30 cellular contexts compared by ENCODE assay signal in the genomic region with DNA sequence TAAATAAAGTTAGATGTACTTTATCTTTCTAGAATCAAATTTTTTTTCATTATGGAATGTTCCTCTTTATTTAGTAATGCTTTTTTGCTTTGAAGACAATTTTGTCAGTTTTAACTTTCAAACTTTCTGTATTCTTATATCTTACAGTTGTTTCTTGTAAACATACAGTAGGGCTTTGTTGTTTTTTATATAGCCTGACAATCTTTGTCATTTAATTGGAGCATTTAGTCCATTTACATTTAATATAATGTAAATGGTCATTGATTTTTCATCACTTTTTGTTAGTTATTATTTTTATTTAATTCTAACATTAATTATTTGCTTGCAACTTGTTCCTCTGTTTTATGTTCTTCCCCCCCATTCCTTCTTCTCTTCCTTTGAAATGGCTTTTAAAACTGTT. TPM values are rescaled to one million over a fixed set of nuclear protein-coding genes. Genes with fewer than 3 reads are reported as not detected.
DNase-seq lines count a peak whose midpoint lies in the region; ATAC-seq, FAIRE-seq and TF ChIP-seq lines count a peak whose summit lies in the region.
"Had no signal": no experiment of that assay in that cellular context is flagged by ENCODE, and none has a peak within 500 bp of the region (broad histone marks: within the 10 kb centered on the region; RNA-seq: fewer than 3 reads in every experiment).

No MANE protein-coding gene starts in this region.

- H3K23ac ChIP-seq in H9 (ENCODE audit: insufficient read length, low read depth, low read length), result no peak overlapping the region

- no peak overlapping the region for H3K4me3 ChIP-seq in HEK293 (ENCODE audit: low read depth, low read length)
- no peak overlapping the region for H3K4me3 ChIP-seq in K562
- H3K4me3 ChIP-seq in small intestine (ENCODE audit: low read depth in 1 of 2, low read length in 2 of 2), result no peak overlapping the region
- H3K4me3 ChIP-seq: BLaER1 had no signal

- H3K36me3 Mint-ChIP-seq in H9 (ENCODE audit: insufficient read depth in 1 of 3, low read depth in 3 of 3), result peaks cover 0 to 5% (median 0%) of the 10 kb centered on the region in 3 experiments; a peak in 1 of 7 replicates
- H3K36me3 Mint-ChIP-seq: CD14-positive monocyte; CD4-positive, alpha-beta memory T cell had no signal

- H3K4me1 ChIP-seq in HEK293 (ENCODE audit: control insufficient read depth, insufficient read depth, low read length) (no peaks in the 10 kb centered on the region), K562 (replicated peaks in 1 of 2; ENCODE audit: control insufficient read depth in 2 of 2, insufficient read depth in 2 of 2, low read length in 2 of 2) (peaks cover 0 to 4% of the 10 kb centered on the region in 2 experiments; a peak in 4 of 5 replicates), small intestine (ENCODE audit: control insufficient read depth in 2 of 2, insufficient read depth in 1 of 2, low read depth in 1 of 2, low read length in 1 of 2) (peaks cover 0 to 3% of the 10 kb centered on the region in 2 donors), H9 (ENCODE audit: insufficient read depth, low read length) (no peaks in the 10 kb centered on the region)
- H3K4me1 ChIP-seq: BLaER1 had no signal

- H3K4me1 Mint-ChIP-seq in H9, result no peaks in the 10 kb centered on the region
- H3K4me1 Mint-ChIP-seq: CD4-positive, alpha-beta memory T cell; CD4-positive, CD25-positive, alpha-beta regulatory T cell; CD8-positive, alpha-beta memory T cell had no signal

- no peak overlapping the region for H2BK12ac ChIP-seq in H9 (ENCODE audit: insufficient read length, low read depth, low read length)

- H3K27me3 ChIP-seq in K562 (ENCODE audit: control insufficient read depth in 2 of 2, insufficient read depth in 2 of 2, low read length in 2 of 2) (no peaks in the 10 kb centered on the region), small intestine (ENCODE audit: control insufficient read depth in 2 of 2, insufficient read depth in 2 of 2, low read length in 2 of 2) (no peaks in the 10 kb centered on the region), H9 (ENCODE audit: insufficient read depth, low read length) (no peaks in the 10 kb centered on the region)
- H3K27me3 ChIP-seq: BE2C, BLaER1 had no signal

- no peak overlapping the region for H3K4me3 Mint-ChIP-seq in H9
- H3K4me3 Mint-ChIP-seq: CD14-positive monocyte; CD4-positive, alpha-beta memory T cell; CD4-positive, CD25-positive, alpha-beta regulatory T cell; CD8-positive, alpha-beta memory T cell had no signal

- H2BK20ac ChIP-seq in H9 (ENCODE audit: low read depth, low read length, poor library complexity, severe bottlenecking), result no peak overlapping the region

- in situ Hi-C loops in K562 (cut with MboI), result no loop called here

- H3K4me2 ChIP-seq in K562 (ENCODE audit: insufficient read depth, low read length), result no peak overlapping the region
- no peak overlapping the region for H3K4me2 ChIP-seq in H9 (ENCODE audit: insufficient read depth, insufficient read length, low read length)
- H3K4me2 ChIP-seq: BLaER1 had no signal

- H2BK15ac ChIP-seq in H9 (ENCODE audit: low read depth, low read length), result no peak overlapping the region

- H3K18ac ChIP-seq in H9 (ENCODE audit: insufficient read length, low read depth, low read length), result no peak overlapping the region

- H4K8ac ChIP-seq in H9 (replicated peaks; ENCODE audit: insufficient read length, low read depth, low read length), result no peak overlapping the region

- peaks cover 2% of the 10 kb centered on the region; the same call in 1 of the 2 replicates for H3K27me3 Mint-ChIP-seq in H9 (ENCODE audit: low read depth)

- H3K23me2 ChIP-seq in H9 (ENCODE audit: insufficient read length, low read depth, low read length, poor library complexity, severe bottlenecking), result no peaks in the 10 kb centered on the region

- H3K27ac Mint-ChIP-seq in H9, result no peak overlapping the region
- H3K27ac Mint-ChIP-seq: CD14-positive monocyte; CD4-positive, alpha-beta memory T cell; CD4-positive, CD25-positive, alpha-beta regulatory T cell; CD8-positive, alpha-beta memory T cell had no signal

- H4K20me1 ChIP-seq in K562 (replicated peaks; ENCODE audit: control insufficient read depth, insufficient read depth, low read length), result no peaks in the 10 kb centered on the region
- H4K20me1 ChIP-seq in H9 (ENCODE audit: control insufficient read depth, insufficient read depth, insufficient read length), result no peaks in the 10 kb centered on the region
- H4K20me1 ChIP-seq: BLaER1 had no signal

- H3K56ac ChIP-seq in H9 (ENCODE audit: insufficient read length, low read depth, low read length), result no peak overlapping the region

- H2BK5ac ChIP-seq in H9 (ENCODE audit: insufficient read length, low read length), result no peak overlapping the region

- H3K9me3 Mint-ChIP-seq in H9, result peaks cover 5 to 8% of the 10 kb centered on the region in 2 experiments; a peak in 3 of 5 replicates

- TF ChIP-seq RAD21 in K562 (CRISPR knock-in tag; conservative IDR thresholded peaks at IDR 0.05 in 1 of 2, IDR thresholded peaks at IDR 0.05 in 1 of 2), result no peak

- no peak overlapping the region for H4K5ac ChIP-seq in H9 (ENCODE audit: insufficient read length, low read depth, low read length)

- no peak overlapping the region for H4K91ac ChIP-seq in H9 (ENCODE audit: insufficient read length, low read depth, low read length)

- no peak overlapping the region for H3K14ac ChIP-seq in H9 (ENCODE audit: insufficient read depth, low read length)

- H2AFZ ChIP-seq in K562 (ENCODE audit: low read depth, low read length) (no peak overlapping the region), H9 (ENCODE audit: low read length) (no peak overlapping the region)

- no peak overlapping the region for H3K4ac ChIP-seq in H9 (ENCODE audit: low read depth, low read length)

- no peak for TF ChIP-seq POLR2A in K562 (conservative IDR thresholded peaks at IDR 0.05)

- H3K9ac ChIP-seq in K562 (ENCODE audit: insufficient read depth in 1 of 2, low read depth in 2 of 2, low read length in 2 of 2) (no peak overlapping the region), H9 (ENCODE audit: extremely low read depth, insufficient read length, low read length) (no peak overlapping the region)
- H3K9ac ChIP-seq: BLaER1 had no signal

- H3K9me3 ChIP-seq in HEK293 (ENCODE audit: control insufficient read depth, insufficient read depth, low read depth, low read length) (no peaks in the 10 kb centered on the region), K562 (replicated peaks; ENCODE audit: control insufficient read depth, insufficient read depth, low read depth, low read length) (no peaks in the 10 kb centered on the region; the same call in 1 of the 2 replicates), small intestine (ENCODE audit: control insufficient read depth, low read depth) (no peaks in the 10 kb centered on the region), H9 (ENCODE audit: control insufficient read depth, low read depth, low read length) (no peaks in the 10 kb centered on the region)
- H3K9me3 ChIP-seq: BE2C had no signal

- no peak for ATAC-seq in K562

- intact Hi-C loops in K562 (cut with micrococcal nuclease), result no loop called here

- H3K79me2 ChIP-seq in K562 (ENCODE audit: control insufficient read depth, insufficient read depth, low read length) (no peaks in the 10 kb centered on the region), H9 (ENCODE audit: insufficient read depth, low read length) (no peaks in the 10 kb centered on the region)

- H3K36me3 ChIP-seq in HEK293 (ENCODE audit: control insufficient read depth in 2 of 2, insufficient read depth in 1 of 2, low read length in 2 of 2) (no peaks in the 10 kb centered on the region), K562 (ENCODE audit: control insufficient read depth, insufficient read depth, low read length) (no peaks in the 10 kb centered on the region), small intestine (ENCODE audit: control insufficient read depth in 2 of 2, insufficient read depth in 2 of 2, low read length in 2 of 2) (no peaks in the 10 kb centered on the region)
- H3K36me3 ChIP-seq: BE2C, BLaER1 had no signal

- H2BK120ac ChIP-seq in H9 (ENCODE audit: low read depth, low read length, poor library complexity, severe bottlenecking), result no peak overlapping the region

- no peak overlapping the region for H3T11ph ChIP-seq in H9 (ENCODE audit: low read length)

- H3K27ac ChIP-seq in HEK293 (ENCODE audit: extremely low read depth, low read depth, low read length), result no peak overlapping the region
- H3K27ac ChIP-seq in K562 (ENCODE audit: extremely low read depth, low read depth, low read length), result no peak overlapping the region
- H3K27ac ChIP-seq in small intestine (ENCODE audit: low read depth in 1 of 2, low read length in 1 of 2), result no peak overlapping the region
- no peak overlapping the region for H3K27ac ChIP-seq in H9 (ENCODE audit: insufficient read length, low read depth, low read length)
- H3K27ac ChIP-seq: 22Rv1, BLaER1 had no signal

- H2AK5ac ChIP-seq in H9 (ENCODE audit: insufficient read length, low read length), result no peak overlapping the region

- no peak for TF ChIP-seq EP300 in K562 (IDR thresholded peaks at IDR 0.05; ENCODE audit: low read length)

- DNase-seq in K562 (ENCODE audit: extremely low read depth in 1 of 4, low spot score in 3 of 4), result no peak
- DNase-seq in small intestine, result no peak
- DNase-seq in Kasumi-1 (lab: John Stamatoyannopoulos, UW), result no peak
- no peak for DNase-seq in H9
- DNase-seq in KG1 (lab: John Stamatoyannopoulos, UW), result no peak
- DNase-seq: ACHN; BE2C; C1 segment of cervical spinal cord; CD4-positive, alpha-beta memory T cell; CD4-positive, CD25-positive, alpha-beta regulatory T cell; CD8-positive, alpha-beta memory T cell; COR-L47; DMS 273 treated with DMSO at 0.1 percent for 48 hours; DMS153; DMS53; DMS79; DND-41; EL; GF-D8 had no signal

- H3K9me1 ChIP-seq in K562 (ENCODE audit: control insufficient read depth, insufficient read depth, low read length), result no peaks in the 10 kb centered on the region

- CTCF ChIA-PET in HEK293 (lab: Yijun Ruan, JAX) (interaction anchor here (1.5 kb wide), 1 partner anchor 32 kb away, joined by 4 read pairs; no protein-coding TSS in a partner anchor), K562 (lab: Yijun Ruan, JAX; ENCODE audit: low intra/inter-chr PET ratio) (no interaction called here)

- peak; percentile 68 for FAIRE-seq in A204.1 (lab: Jason Lieb, UNC)
- no peak for FAIRE-seq in K562 (lab: Jason Lieb, UNC)
- FAIRE-seq in small intestine (lab: Jason Lieb, UNC), result peak; percentile 74
- FAIRE-seq: GM12891 had no signal

- POLR2A ChIA-PET in HEK293 (lab: Yijun Ruan, JAX), result no interaction called here
- POLR2A ChIA-PET in K562 (lab: Yijun Ruan, JAX), result interaction anchor here (0.7 kb wide), 1 partner anchor 11 kb away, joined by 3 read pairs; no protein-coding TSS in a partner anchor

- BruUV-seq in K562 (replicated peaks; lab: Mats Ljungman, UMichigan), result no TSS peak

- H3K79me1 ChIP-seq in H9 (ENCODE audit: insufficient read depth, low read depth, low read length, poor library complexity, severe bottlenecking), result no peaks in the 10 kb centered on the region

- TF ChIP-seq CTCF in HEK293 (tag by site-specific recombination; IDR thresholded peaks at IDR 0.05) (no peak), K562 (IDR thresholded peaks at IDR 0.05 in 2 of 3, conservative IDR thresholded peaks at IDR 0.05 in 1 of 3; ENCODE audit: insufficient read depth in 2 of 3, low read depth in 1 of 3, low read length in 3 of 3) (no peak), H9 (conservative IDR thresholded peaks at IDR 0.05) (no peak)

RNA-seq across cellular contexts. Expression of a gene that starts 55.4 kb away (rescaled TPM):
- total RNA-seq in K562 (2011; cell fraction: chromatin; rRNA removed; ENCODE audit: low replicate concordance), result not detected in 2 replicates
- total RNA-seq in K562 (2011; cell fraction: nucleolus; rRNA removed), result not detected in 2 replicates
- not detected in 2 replicates for total RNA-seq in K562 (2011; cell fraction: nucleoplasm; rRNA removed)
- not detected in 2 replicates for total RNA-seq in K562 (2014; rRNA removed)
- total RNA-seq in K562 (2014; rRNA removed; fragmentation: Illumina TruSeq; extraction: Trizol), result not detected in 2 replicates
- not detected in 2 replicates for total RNA-seq in K562 (2015; rRNA removed; fragmentation: Illumina TruSeq; extraction: Trizol)
- not detected in 2 replicates for total RNA-seq in K562 (2021)
- polyA plus RNA-seq in K562 (2011; rRNA removed), result not detected in 2 replicates
- not detected in 2 replicates for polyA plus RNA-seq in K562 (2011; cell fraction: cytosol; rRNA removed)
- not detected in 2 replicates for polyA plus RNA-seq in K562 (2011; cell fraction: nucleus; rRNA removed)
- polyA plus RNA-seq in K562 (2012), result not detected in 2 replicates
- not detected in 2 replicates for polyA plus RNA-seq in K562 (2014; fragmentation: Illumina TruSeq; extraction: Trizol)
- not detected for polyA plus RNA-seq in K562 (2014; fragmentation: Nextera tagmentation; extraction: Ambion mirVana)
- not detected in 2 replicates for polyA plus RNA-seq in K562 (2014; rRNA removed)
- polyA minus RNA-seq in K562 (2011; rRNA and poly(A)+ RNA removed), result under 0.01 TPM in 2 replicates
- 667 TPM in 1 of 2 replicates, not detected in the other for polyA minus RNA-seq in K562 (2011; cell fraction: cytosol; rRNA and poly(A)+ RNA removed)
- polyA minus RNA-seq in K562 (2011; cell fraction: nucleus; rRNA and poly(A)+ RNA removed), result under 0.01 TPM in 1 of 2 replicates, not detected in the other
- polyA plus RNA-seq in small intestine, result not detected
- not detected in 2 replicates for total RNA-seq in H9 (2021)
- total RNA-seq: A172; A673; CD4-positive, alpha-beta memory T cell; CD4-positive, CD25-positive, alpha-beta regulatory T cell; CD8-positive, alpha-beta memory T cell; Daoy; G401 had no signal
- polyA plus RNA-seq: AG04450; CD14-positive monocyte; CD4-positive, alpha-beta memory T cell; CD4-positive, CD25-positive, alpha-beta regulatory T cell; CD8-positive, alpha-beta memory T cell had no signal
